7 cellular contexts compared by ENCODE assay signal in the genomic region with DNA sequence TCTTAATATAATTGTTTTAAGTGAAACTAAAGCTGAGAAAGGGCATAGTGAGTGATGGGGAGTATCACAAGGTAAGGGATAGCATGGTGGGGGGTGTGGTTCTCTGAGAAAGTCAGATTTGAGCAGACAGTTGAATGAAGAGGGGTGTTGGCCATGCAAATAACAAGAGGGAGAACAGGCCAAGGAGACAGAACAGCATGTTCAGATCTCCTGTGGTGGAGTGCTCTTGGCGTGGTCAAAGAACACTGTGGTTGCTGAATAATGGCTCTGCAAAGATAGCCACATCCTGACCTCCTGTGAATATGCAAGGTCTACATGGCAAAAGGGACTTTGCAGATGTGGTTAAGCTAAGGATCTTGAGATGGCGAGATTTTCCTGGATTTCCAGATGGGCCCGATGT.
"Had no signal": no experiment of that assay in that cellular context is flagged by ENCODE, and none has a peak within 500 bp of the region (broad histone marks: within the 10 kb centered on the region; RNA-seq: fewer than 3 reads in every experiment).

No MANE protein-coding gene starts in this region.

- H3K4me3 ChIP-seq: GM23248, HAP-1 had no signal

- ATAC-seq: HCT116 had no signal

- DNase-seq: GM23248, GOT3, H7, HFFc6, IMR-90 had no signal

- H3K4me1 ChIP-seq: HAP-1 had no signal

- H3K36me3 ChIP-seq: HAP-1 had no signal

- H3K4me3 Mint-ChIP-seq: HFFc6 had no signal

- H3K27ac ChIP-seq: GM23248 had no signal

- H3K27ac Mint-ChIP-seq: HFFc6 had no signal

- H3K9me3 ChIP-seq: HAP-1 had no signal
